ENCODE assay signal across 8 cellular contexts in the genomic region with DNA sequence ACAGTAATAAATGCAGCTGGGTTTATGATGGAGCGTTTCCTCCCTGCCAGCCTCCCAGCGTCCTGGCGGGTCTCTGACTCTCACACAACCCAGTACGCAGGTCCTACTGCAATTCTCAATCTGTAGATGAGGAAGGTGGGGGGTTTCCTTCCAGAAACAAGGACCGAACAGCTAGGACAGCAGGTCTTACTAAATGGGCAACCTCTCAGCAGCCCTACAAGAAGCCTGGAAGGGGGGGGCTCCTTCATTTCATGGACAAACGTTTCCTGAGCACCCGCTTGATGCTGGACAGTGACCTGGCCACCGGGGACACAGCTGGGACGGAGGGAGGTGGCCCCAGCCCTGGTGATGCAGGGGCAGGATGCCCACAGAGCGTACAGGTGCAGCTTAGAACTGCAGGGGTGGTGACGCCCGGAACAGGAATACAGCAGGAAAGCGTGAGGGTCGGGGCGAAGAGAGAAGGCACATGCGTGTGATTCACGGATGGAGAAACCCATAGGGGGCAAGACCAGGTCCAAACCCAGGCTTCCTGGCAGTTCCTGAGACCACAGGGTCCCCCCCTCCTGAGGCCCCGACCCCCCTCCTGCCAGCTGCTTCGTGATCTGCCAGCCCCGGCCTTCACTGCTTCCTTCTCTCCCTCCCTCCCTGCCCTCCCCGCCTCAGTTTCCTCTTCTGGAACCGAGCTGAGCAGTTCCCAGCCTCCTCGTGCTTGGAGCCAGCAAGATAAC. TPM values are rescaled to one million over a fixed set of nuclear protein-coding genes. Genes with fewer than 3 reads are reported as not detected.
A peak's percentile ranks its signal among the peaks of the same experiment; 100 is the strongest.
DNase-seq lines count a peak whose midpoint lies in the region; ATAC-seq and TF ChIP-seq lines count a peak whose summit lies in the region.

No MANE protein-coding gene starts in this region.

- CTCF ChIA-PET in CD8-positive, alpha-beta T cell (lab: Charles Lee): no interaction called here

- no peak overlapping the region for H3K9ac ChIP-seq in colonic mucosa (ENCODE audit: low read depth in 2 of 2, low read length in 2 of 2)

- H3K36me3 ChIP-seq in CD8-positive, alpha-beta T cell (ENCODE audit: insufficient read depth, low read length): no peaks in the 10 kb centered on the region
- no peaks in the 10 kb centered on the region for H3K36me3 ChIP-seq in colonic mucosa

- H3K27me3 Mint-ChIP-seq in CD8-positive, alpha-beta T cell (ENCODE audit: low read depth): peaks cover 16% of the 10 kb centered on the region
- H3K27me3 Mint-ChIP-seq in neural crest cell (ENCODE audit: low read depth): peaks cover 23% of the 10 kb centered on the region

- POLR2A ChIA-PET in CD8-positive, alpha-beta T cell (lab: Charles Lee): no interaction called here

- H3K4me1 Mint-ChIP-seq in CD8-positive, alpha-beta T cell (ENCODE audit: low read depth): peaks cover 8% of the 10 kb centered on the region
- peaks cover 11% of the 10 kb centered on the region for H3K4me1 Mint-ChIP-seq in neural crest cell

- peaks cover 15% of the 10 kb centered on the region for H3K4me1 ChIP-seq in CD8-positive, alpha-beta T cell (ENCODE audit: insufficient read depth, low read length)
- H3K4me1 ChIP-seq in colonic mucosa: peaks cover 5% of the 10 kb centered on the region

- H3K4me3 ChIP-seq in CD8-positive, alpha-beta T cell (ENCODE audit: low read depth, low read length): peak overlapping the region; percentile 41
- H3K4me3 ChIP-seq in colonic mucosa: peak overlapping the region; percentile 25

- no peak for DNase-seq in CD8-positive, alpha-beta T cell
- peak; percentile 29 for DNase-seq in NCI-H1105 (lab: John Stamatoyannopoulos, UW)
- no peak for DNase-seq in colonic mucosa
- DNase-seq in neural crest cell (ENCODE audit: low read depth, low spot score): no peak
- DNase-seq in stimulated activated CD8-positive, alpha-beta memory T cell treated with anti-CD3 and anti-CD28 coated beads, Interleukin-4, amount 100 ng/mL, for 48 hours: no peak
- DNase-seq in SHP77 treated with DMSO at 0.1 percent for 48 hours (lab: John Stamatoyannopoulos, UW): no peak

- ATAC-seq in CD8-positive, alpha-beta T cell: peak; percentile 53
- ATAC-seq in GM19467 (IDR thresholded peaks at IDR 0.05; ENCODE audit: unreplicated experiment) (no peak), GM21447 (IDR thresholded peaks at IDR 0.05; ENCODE audit: unreplicated experiment) (no peak)

- H3K27ac ChIP-seq in CD8-positive, alpha-beta T cell (ENCODE audit: low read depth, low read length): no peak overlapping the region
- no peak overlapping the region for H3K27ac ChIP-seq in colonic mucosa

- no peak for TF ChIP-seq CTCF in CD8-positive, alpha-beta T cell (IDR thresholded peaks at IDR 0.05)
- no peak for TF ChIP-seq CTCF in colonic mucosa (IDR thresholded peaks at IDR 0.05)
- no peak for TF ChIP-seq CTCF in neural crest cell (conservative IDR thresholded peaks at IDR 0.05)

- intact Hi-C loops in CD8-positive, alpha-beta T cell (cut with DNase I, micrococcal nuclease): no loop called here
- intact Hi-C loops in colonic mucosa (cut with DNase I): no loop called here

- no peaks in the 10 kb centered on the region for H3K9me3 Mint-ChIP-seq in CD8-positive, alpha-beta T cell
- H3K9me3 Mint-ChIP-seq in neural crest cell: no peaks in the 10 kb centered on the region

- peak overlapping the region; percentile 87 for H3K4me3 Mint-ChIP-seq in CD8-positive, alpha-beta T cell
- H3K4me3 Mint-ChIP-seq in neural crest cell: peak overlapping the region; percentile 91

- H3K36me3 Mint-ChIP-seq in CD8-positive, alpha-beta T cell: no peaks in the 10 kb centered on the region
- H3K36me3 Mint-ChIP-seq in neural crest cell (ENCODE audit: low read depth): no peaks in the 10 kb centered on the region

- H3K27me3 ChIP-seq in CD8-positive, alpha-beta T cell (ENCODE audit: insufficient read depth, low read length): peaks cover 7% of the 10 kb centered on the region
- peaks cover 43% of the 10 kb centered on the region for H3K27me3 ChIP-seq in colonic mucosa

- no peaks in the 10 kb centered on the region for H3K9me3 ChIP-seq in CD8-positive, alpha-beta T cell (ENCODE audit: low read length)
- H3K9me3 ChIP-seq in colonic mucosa: no peaks in the 10 kb centered on the region

- no peak overlapping the region for H3K27ac Mint-ChIP-seq in CD8-positive, alpha-beta T cell
- H3K27ac Mint-ChIP-seq in neural crest cell (ENCODE audit: unreplicated experiment): no peak overlapping the region

RNA-seq across cellular contexts. Expression of a gene that starts 0.7 kb away (rescaled TPM):
- not detected for total RNA-seq in CD8-positive, alpha-beta T cell
- under 1 TPM; 0.52 to 0.96 TPM for total RNA-seq in colonic mucosa
- total RNA-seq in neural crest cell: 5.6 and 6.7 TPM in 2 replicates

RNA-seq across cellular contexts. Expression of a gene that starts 51.2 kb away (rescaled TPM):
- total RNA-seq in CD8-positive, alpha-beta T cell: 1 to 10 TPM; 6.1 to 6.6 TPM
- 1 to 10 TPM; 2.7 to 9.5 TPM for total RNA-seq in colonic mucosa
- 39.0 and 45.2 TPM in 2 replicates for total RNA-seq in neural crest cell
